ENCODE assay signal across 8 cellular contexts in the genomic region with DNA sequence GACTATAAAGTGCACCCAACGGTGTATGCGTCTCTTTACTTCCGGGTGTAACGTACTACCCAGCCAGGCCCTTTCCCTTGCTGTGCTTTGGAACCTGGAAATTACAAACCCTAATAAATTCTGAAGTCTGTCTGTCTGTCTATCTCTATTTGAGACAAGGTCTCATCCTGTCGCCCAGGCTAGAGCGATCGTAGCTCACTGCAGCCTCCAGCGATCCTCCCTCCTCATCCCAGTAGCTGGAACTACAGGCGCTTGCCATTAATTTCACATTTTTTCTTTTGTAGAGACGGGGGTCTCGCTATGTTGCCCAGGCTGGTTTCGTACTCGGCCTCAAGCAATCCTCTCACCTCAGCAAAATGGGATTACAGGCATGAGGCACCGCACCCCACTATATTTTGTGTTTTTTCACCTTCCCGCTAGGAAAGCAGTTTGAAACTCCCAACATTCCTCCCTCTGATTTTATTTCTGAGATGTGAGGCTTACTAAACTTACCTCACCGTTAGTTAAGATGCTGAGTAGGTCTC. TPM values are rescaled to one million over a fixed set of nuclear protein-coding genes. Genes with fewer than 3 reads are reported as not detected.
DNase-seq lines count a peak whose midpoint lies in the region; ATAC-seq and TF ChIP-seq lines count a peak whose summit lies in the region.

No MANE protein-coding gene starts in this region.

- peak overlapping the region; percentile 98 to 100 for H3K4me3 Mint-ChIP-seq in CD14-positive monocyte

- intact Hi-C loops in CD14-positive monocyte (cut with micrococcal nuclease) (loop anchor here in 1 of 2 donors (2.0 to 5.0 kb wide), 2 partner anchors 32 to 35 kb away; a partner anchor contains a TSS), left colon (cut with DNase I, micrococcal nuclease) (no loop called here)

- H3K4me1 Mint-ChIP-seq in CD14-positive monocyte = peaks cover 27% of the 10 kb centered on the region

- no peaks in the 10 kb centered on the region for H3K9me3 Mint-ChIP-seq in CD14-positive monocyte

- in situ Hi-C loops in astrocyte of the cerebellum (cut with HindIII; ENCODE audit: low sequenced_read_pairs) = no loop called here

- peak overlapping the region; percentile 94 to 99 (median 98) for H3K27ac Mint-ChIP-seq in CD14-positive monocyte

- H3K4me3 ChIP-seq in astrocyte of the cerebellum (ENCODE audit: low read depth, low read length) (peak overlapping the region; percentile 77), thoracic aorta (peak overlapping the region; percentile 90)

- H3K27ac ChIP-seq in thoracic aorta = peak overlapping the region; percentile 95 to 99

- peaks cover 2 to 4% (median 3%) of the 10 kb centered on the region in 3 donors for H3K27me3 Mint-ChIP-seq in CD14-positive monocyte (ENCODE audit: low read depth in 3 of 3)

- H3K9me3 ChIP-seq in thoracic aorta = no peaks in the 10 kb centered on the region

- peaks cover 16 to 21% of the 10 kb centered on the region in 2 donors for H3K36me3 Mint-ChIP-seq in CD14-positive monocyte

- H3K27me3 ChIP-seq in thoracic aorta (replicated peaks; ENCODE audit: insufficient read depth) = no peaks in the 10 kb centered on the region

- ATAC-seq in GM19463 (IDR thresholded peaks at IDR 0.05; ENCODE audit: unreplicated experiment) = peak; percentile 35
- ATAC-seq in HG03565 (IDR thresholded peaks at IDR 0.05; ENCODE audit: unreplicated experiment) = peak; percentile 28
- peak; percentile 77 for ATAC-seq in left colon
- peak; percentile 71 for ATAC-seq in thoracic aorta (ENCODE audit: insufficient number of reproducible peaks, low FRiP score, low read depth)

- peaks cover 13 to 21% of the 10 kb centered on the region in 2 donors for H3K4me1 ChIP-seq in thoracic aorta (ENCODE audit: control insufficient read depth in 1 of 2, low read depth in 2 of 2)

- H3K36me3 ChIP-seq in thoracic aorta = peaks cover 14% of the 10 kb centered on the region

- DNase-seq in CD14-positive monocyte (ENCODE audit: low spot score) (no peak), astrocyte of the cerebellum (ENCODE audit: low read depth) (no peak), left colon (no peak), thoracic aorta (ENCODE audit: low spot score) (no peak), inferior parietal cortex (ENCODE audit: extremely low spot score) (no peak), T-helper 9 cell (no peak)

- TF ChIP-seq CTCF in CD14-positive monocyte (IDR thresholded peaks at IDR 0.05) (no peak), astrocyte of the cerebellum (IDR thresholded peaks at IDR 0.05; ENCODE audit: low read depth, low read length, missing control alignments) (no peak), thoracic aorta (IDR thresholded peaks at IDR 0.05) (no peak)

RNA-seq across cellular contexts. Expression of a gene that starts 0.5 kb away (rescaled TPM):
- polyA plus RNA-seq in CD14-positive monocyte = 10 to 100 TPM; 15.0 to 20.3 TPM
- total RNA-seq in left colon (10 to 100 TPM; 36.6 to 40.6 TPM), thoracic aorta (10 to 100 TPM; 22.6 to 23.6 TPM)

RNA-seq across cellular contexts. Expression of a gene that starts 31.3 kb away (rescaled TPM):
- polyA plus RNA-seq in CD14-positive monocyte = 1 to 10 TPM; 3.0 to 3.3 TPM
- 10 to 100 TPM; 16.5 to 23.0 TPM for total RNA-seq in left colon
- 10 to 100 TPM in 1 of 2 donors, 1 to 10 TPM in 1; 5.8 to 11.2 TPM for total RNA-seq in thoracic aorta
